ENCODE assay signal across 2 cellular contexts in genomic region chr7:128654501-128654900, GRCh38. TPM values are rescaled to one million over a fixed set of nuclear protein-coding genes. Genes with fewer than 3 reads are reported as not detected.
"Had no signal": no experiment of that assay in that cellular context is flagged by ENCODE, and none has a peak within 500 bp of the region (broad histone marks: within the 10 kb centered on the region; RNA-seq: fewer than 3 reads in every experiment).

No MANE protein-coding gene starts in this region.

RNA-seq across cellular contexts. Expression of gene GARIN1A, which starts 17.6 kb away (rescaled TPM):
- total RNA-seq: epithelial cell of proximal tubule had no signal
- polyA plus RNA-seq: immature natural killer cell had no signal
